ENCODE assay signal across 10 cellular contexts in genomic region chr15:62896380-62896866, GRCh38.
DNase-seq lines count a peak whose midpoint lies in the region; ATAC-seq, FAIRE-seq and TF ChIP-seq lines count a peak whose summit lies in the region.
"Had no signal": no experiment of that assay in that cellular context is flagged by ENCODE, and none has a peak within 500 bp of the region (broad histone marks: within the 10 kb centered on the region; RNA-seq: fewer than 3 reads in every experiment).

No MANE protein-coding gene starts in this region.

- H4K20me1 ChIP-seq in Karpas-422 (ENCODE audit: insufficient read depth, low read depth, low read length): no peaks in the 10 kb centered on the region
- no peaks in the 10 kb centered on the region for H4K20me1 ChIP-seq in HepG2 (ENCODE audit: insufficient read depth, low read length)

- BruUV-seq in HepG2 (replicated peaks; lab: Mats Ljungman, UMichigan): TSS peak; percentile 88

- CTCF ChIA-PET in HepG2 (lab: Yijun Ruan, JAX; ENCODE audit: low intra/inter-chr PET ratio, low total read pairs): no interaction called here

- DNase-seq in Karpas-422 (peak; percentile 16), T47D (ENCODE audit: low read depth in 1 of 2, low spot score in 1 of 2) (peak; percentile 25 to 90), HepG2 (ENCODE audit: low spot score) (peak; percentile 39), transverse colon (no peak), posterior cingulate gyrus (no peak), AG08396 (ENCODE audit: low spot score) (no peak)
- DNase-seq: activated CD8-positive, alpha-beta memory T cell treated with anti-CD3 and anti-CD28 coated beads, Interleukin-2, amount 50 U/mL, for 4 hours; NCI-H2029; stimulated activated naive B cell treated with anti-CD40 and anti-IgM and Interleukin-4, amounts not matched to agents 10 μg/mL and 1 μg/mL and 100 μg/mL, for 72 hours had no signal

- POLR2A ChIA-PET in HepG2 (lab: Yijun Ruan, JAX): interaction anchor here (3.0 kb wide), 1 partner anchor 9 kb away, joined by 45 read pairs; no protein-coding TSS in a partner anchor

- no peaks in the 10 kb centered on the region for H3K9me3 ChIP-seq in Karpas-422 (ENCODE audit: low read length)
- no peaks in the 10 kb centered on the region for H3K9me3 ChIP-seq in HepG2 (ENCODE audit: low read length)
- H3K9me3 ChIP-seq in transverse colon: no peaks in the 10 kb centered on the region

- H3K4me2 ChIP-seq in Karpas-422 (ENCODE audit: low read depth, low read length, poor library complexity, severe bottlenecking) (no peak overlapping the region), HepG2 (ENCODE audit: low read depth, low read length) (peak overlapping the region; percentile 83)

- H3K9ac ChIP-seq in Karpas-422 (ENCODE audit: low read length) (no peak overlapping the region), HepG2 (ENCODE audit: insufficient read depth, low read depth, low read length) (peak overlapping the region; percentile 61)

- H2AFZ ChIP-seq in Karpas-422 (ENCODE audit: low read length): no peak overlapping the region
- H2AFZ ChIP-seq in HepG2 (ENCODE audit: low read length): no peak overlapping the region

- TF ChIP-seq POLR2A in HepG2 (IDR thresholded peaks at IDR 0.05; ENCODE audit: insufficient read depth in 1 of 2, low read depth in 2 of 2, low read length in 2 of 2) (no peak), transverse colon (IDR thresholded peaks at IDR 0.05) (no peak)

- H3K36me3 ChIP-seq in Karpas-422 (ENCODE audit: insufficient read depth, low read length): no peaks in the 10 kb centered on the region
- H3K36me3 ChIP-seq in HepG2 (replicated peaks in 1 of 2; ENCODE audit: control insufficient read depth in 1 of 2, insufficient read depth in 2 of 2, low read length in 2 of 2): no peaks in the 10 kb centered on the region
- no peaks in the 10 kb centered on the region for H3K36me3 ChIP-seq in transverse colon

- ATAC-seq in HepG2 (peak; percentile 43), HG03565 (IDR thresholded peaks at IDR 0.05; ENCODE audit: unreplicated experiment) (no peak)
- ATAC-seq: stimulated activated naive B cell treated with anti-CD40 and anti-IgM and Interleukin-4, amounts not matched to agents 10 μg/mL and 1 μg/mL and 100 μg/mL, for 72 hours had no signal

- no peaks in the 10 kb centered on the region for H3K27me3 ChIP-seq in Karpas-422 (ENCODE audit: low read length)
- no peaks in the 10 kb centered on the region for H3K27me3 ChIP-seq in HepG2 (ENCODE audit: control insufficient read depth in 1 of 2, insufficient read depth in 2 of 2, low read length in 2 of 2)
- no peaks in the 10 kb centered on the region for H3K27me3 ChIP-seq in transverse colon

- no peak for TF ChIP-seq RAD21 in HepG2 (CRISPR knock-in tag; IDR thresholded peaks at IDR 0.05)

- intact Hi-C loops in HepG2 (cut with micrococcal nuclease; ENCODE audit: unreplicated experiment) (loop anchor here (10.0 kb wide), 1 partner anchor 118 kb away; no protein-coding TSS in a partner anchor), transverse colon (cut with DNase I; ENCODE audit: low total_unique reads) (loop anchor here (5.0 kb wide), 1 partner anchor 146 kb away; the partner anchor contains the start of gene TPM1), posterior cingulate gyrus (cut with DNase I) (no loop called here)

- H3K79me2 ChIP-seq in Karpas-422 (ENCODE audit: low read length) (no peaks in the 10 kb centered on the region), HepG2 (ENCODE audit: insufficient read depth, low read length) (no peaks in the 10 kb centered on the region)

- H3K27ac ChIP-seq in Karpas-422 (ENCODE audit: low read length) (no peak overlapping the region), HepG2 (ENCODE audit: extremely low read length, insufficient read depth, low read length) (peak overlapping the region; percentile 63), transverse colon (peak overlapping the region; percentile 75 to 87 (median 84))

- H3K4me3 ChIP-seq in Karpas-422 (ENCODE audit: low read length): no peak overlapping the region
- H3K4me3 ChIP-seq in HepG2 (replicated peaks in 1 of 3; ENCODE audit: insufficient read depth in 1 of 3, low read depth in 2 of 3, low read length in 3 of 3): peak overlapping the region; percentile 21 to 57 (median 54); a peak in 4 of 6 replicates
- H3K4me3 ChIP-seq in transverse colon: no peak overlapping the region

- TF ChIP-seq EP300 in HepG2 (IDR thresholded peaks at IDR 0.05; ENCODE audit: low read depth in 2 of 2, low read length in 2 of 2): no peak
- no peak for TF ChIP-seq EP300 in HepG2 (CRISPR knock-in tag; IDR thresholded peaks at IDR 0.05; ENCODE audit: borderline replicate concordance)
- TF ChIP-seq EP300 in transverse colon (IDR thresholded peaks at IDR 0.05; ENCODE audit: low read depth): no peak

- FAIRE-seq in HepG2 (lab: Jason Lieb, UNC): no peak

- TF ChIP-seq CTCF in HepG2 (CRISPR knock-in tag; IDR thresholded peaks at IDR 0.05) (no peak), transverse colon (IDR thresholded peaks at IDR 0.05) (no peak)

- 0% methylated on average over 2 of the region's 3 CpGs for WGBS in HepG2 (ENCODE audit: low lambda C conversion rate)
- WGBS in transverse colon (ENCODE audit: low coverage in 1 of 2), 2 donors: 81% methylated on average over 3 of the region's 3 CpGs; no CpG with 5 or more reads in 1 of the 2 donors

- H3K4me1 ChIP-seq in Karpas-422 (ENCODE audit: low read length) (no peaks in the 10 kb centered on the region), HepG2 (ENCODE audit: insufficient read depth, low read length) (peaks cover 52% of the 10 kb centered on the region), transverse colon (peaks cover 27 to 40% (median 34%) of the 10 kb centered on the region in 4 donors)

- in situ Hi-C loops in T47D (cut with HindIII; ENCODE audit: low pct_unique_long_range_greater_than_20kb, low sequenced_read_pairs): no loop called here
- in situ Hi-C loops in HepG2 (cut with HindIII; ENCODE audit: extremely low pct_ligation_motif_present, low pct_unique_long_range_greater_than_20kb): no loop called here
- in situ Hi-C loops in transverse colon (cut with MboI; ENCODE audit: low pct_ligation_motif_present in 1 of 4, low pct_unique_long_range_greater_than_20kb in 1 of 4, low sequenced_read_pairs in 3 of 4): loop anchor here in 1 of 4 donors (25.0 kb wide), 1 partner anchor 141 kb away; the partner anchor contains the start of gene TPM1

- H3K9me2 ChIP-seq in Karpas-422 (replicated peaks; ENCODE audit: insufficient read depth, low read length): no peaks in the 10 kb centered on the region

TF ChIP-seq in HepG2, 621 proteins besides CTCF, POLR2A, EP300 and RAD21 (continues in another document):
- TF ChIP-seq ZBTB7B (CRISPR knock-in tag; IDR thresholded peaks at IDR 0.05): no peak
- no peak for TF ChIP-seq YY1 (IDR thresholded peaks at IDR 0.05; ENCODE audit: insufficient read depth, insufficient replicate concordance, low read depth, low read length)
- TF ChIP-seq ZC3H4 (CRISPR knock-in tag; IDR thresholded peaks at IDR 0.05; ENCODE audit: borderline replicate concordance): 0 out of 2 replicates have a peak, but pooled peaks have one; percentile 41
- no peak for TF ChIP-seq ZNF570 (CRISPR knock-in tag; IDR thresholded peaks at IDR 0.05; ENCODE audit: borderline replicate concordance)
- TF ChIP-seq CHD4 (IDR thresholded peaks at IDR 0.05; ENCODE audit: borderline replicate concordance, low read length): no peak
- TF ChIP-seq ZNF383 (CRISPR knock-in tag; IDR thresholded peaks at IDR 0.05; ENCODE audit: borderline replicate concordance): no peak
- no peak for TF ChIP-seq CHCHD3 (CRISPR knock-in tag; IDR thresholded peaks at IDR 0.05)
- TF ChIP-seq ZNF646 (CRISPR knock-in tag; IDR thresholded peaks at IDR 0.05): no peak
- TF ChIP-seq PCBP1 (IDR thresholded peaks at IDR 0.05; ENCODE audit: borderline replicate concordance, low read depth, low read length): no peak
- TF ChIP-seq ZNF430 (CRISPR knock-in tag; IDR thresholded peaks at IDR 0.05): 0 out of 2 replicates have a peak, but pooled peaks have one; percentile 29

Comparison
In these comparisons a context has a peak if more than half of its experiments do, and no peak if none do; other contexts are left out.
1. DNase-seq: peak in Karpas-422 (single experiment), T47D (2 of 2) and HepG2 (single experiment); none in transverse colon (single experiment), posterior cingulate gyrus (0 of 10) and AG08396 (single experiment).
2. H3K4me3 ChIP-seq: peak in HepG2 (3 of 3); none in Karpas-422 (single experiment) and transverse colon (0 of 4).